Comparison of ENCODE assay signal across 8 cellular contexts in the genomic region with DNA sequence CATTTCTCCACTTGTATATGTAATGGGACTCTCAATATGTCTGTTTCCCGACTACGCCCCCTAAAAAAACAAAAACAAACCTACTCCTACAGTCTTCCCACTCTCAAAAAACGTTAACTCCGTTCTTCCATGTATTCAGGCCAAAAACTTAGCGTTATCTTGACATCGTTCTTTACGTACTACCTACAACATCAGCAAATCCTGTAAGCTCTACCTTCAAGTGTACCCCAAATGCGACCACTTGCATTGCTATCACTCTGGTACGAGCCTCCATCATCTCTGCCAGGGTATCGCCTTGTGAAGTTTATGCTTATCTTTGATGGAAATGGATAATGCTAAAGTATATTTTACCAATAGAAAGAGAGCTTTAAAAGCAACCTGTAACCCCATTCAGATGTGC. TPM values are rescaled to one million over a fixed set of nuclear protein-coding genes. Genes with fewer than 3 reads are reported as not detected.
A peak's percentile ranks its signal among the peaks of the same experiment; 100 is the strongest.
DNase-seq lines count a peak whose midpoint lies in the region; ATAC-seq, FAIRE-seq and TF ChIP-seq lines count a peak whose summit lies in the region.

No MANE protein-coding gene starts in this region.

- ATAC-seq in right cardiac atrium (no peak), GM19035 (IDR thresholded peaks at IDR 0.05; ENCODE audit: unreplicated experiment) (no peak), HG03442 (IDR thresholded peaks at IDR 0.05; ENCODE audit: unreplicated experiment) (no peak)

- no peak for TF ChIP-seq POLR2A in GM12892 (IDR thresholded peaks at IDR 0.05; ENCODE audit: low read depth, low read length)

- H3K4me3 ChIP-seq in SJCRH30 (peak overlapping the region; percentile 74), right cardiac atrium (ENCODE audit: low read length) (peak overlapping the region; percentile 80), small intestine (ENCODE audit: low read depth in 1 of 2, low read length in 2 of 2) (peak overlapping the region; percentile 76)

- H3K27ac ChIP-seq in SJCRH30 (no peak overlapping the region; the same call in 1 of the 2 replicates), right cardiac atrium (ENCODE audit: low read length) (no peak overlapping the region), small intestine (ENCODE audit: low read depth in 1 of 2, low read length in 1 of 2) (peak overlapping the region in 1 of 2 donors; percentile 89)

- FAIRE-seq in GM12892 (lab: Jason Lieb, UNC) (peak; percentile 27), small intestine (lab: Jason Lieb, UNC) (no peak)

- H3K4me1 ChIP-seq in SJCRH30 (peaks cover 11% of the 10 kb centered on the region), right cardiac atrium (ENCODE audit: control insufficient read depth, insufficient read depth, low read length) (no peaks in the 10 kb centered on the region), small intestine (ENCODE audit: control insufficient read depth in 2 of 2, insufficient read depth in 1 of 2, low read depth in 1 of 2, low read length in 1 of 2) (peaks cover 0 to 11% of the 10 kb centered on the region in 2 donors)

- peaks cover 4% of the 10 kb centered on the region for H3K36me3 ChIP-seq in SJCRH30
- H3K36me3 ChIP-seq in small intestine (ENCODE audit: control insufficient read depth in 2 of 2, insufficient read depth in 2 of 2, low read length in 2 of 2): peaks cover 2% of the 10 kb centered on the region in 2 donors

- intact Hi-C loops in right cardiac atrium (cut with DNase I): no loop called here

- DNase-seq in GM12892 (ENCODE audit: insufficient read length) (no peak), SJCRH30 (no peak), right cardiac atrium (no peak), small intestine (no peak), NCI-H2196 treated with DMSO at 0.1 percent for 48 hours (lab: John Stamatoyannopoulos, UW; ENCODE audit: unreplicated experiment) (no peak)
- DNase-seq in activated T-cell treated with anti-CD3 and anti-CD28 coated beads, Interleukin-2, amount 50 U/mL, for 1 hour: no peak

- H3K9me3 ChIP-seq in SJCRH30 (replicated peaks) (no peaks in the 10 kb centered on the region), right cardiac atrium (ENCODE audit: control insufficient read depth, low read length) (no peaks in the 10 kb centered on the region), small intestine (ENCODE audit: control insufficient read depth, low read depth) (no peaks in the 10 kb centered on the region)

- no peaks in the 10 kb centered on the region for H3K27me3 ChIP-seq in SJCRH30
- H3K27me3 ChIP-seq in right cardiac atrium (ENCODE audit: control insufficient read depth, insufficient read depth): no peaks in the 10 kb centered on the region
- no peaks in the 10 kb centered on the region for H3K27me3 ChIP-seq in small intestine (ENCODE audit: control insufficient read depth in 2 of 2, insufficient read depth in 2 of 2, low read length in 2 of 2)

- 2% methylated on average over 10 of the region's 10 CpGs for WGBS in right cardiac atrium
- WGBS in small intestine, 3 donors: 1 to 3% (median 2%) methylated on average over 10 of the region's 10 CpGs

RNA-seq across cellular contexts. Expression of gene GPATCH11, which starts 0.5 kb away (rescaled TPM):
- polyA plus RNA-seq in GM12892 (2012; ENCODE audit: missing spikeins): 16.6 TPM
- total RNA-seq in SJCRH30 (2014; rRNA removed; shearing (Covaris generic)): 19.8 and 22.2 TPM in 2 replicates
- total RNA-seq in right cardiac atrium: 1 to 10 TPM; 5.1 to 8.6 (median 6.9) TPM
- polyA plus RNA-seq in right cardiac atrium (4.1 TPM), small intestine (1 to 10 TPM; 3.1 to 6.0 (median 5.7) TPM)

RNA-seq across cellular contexts. Expression of gene HEATR5B, which starts 0.6 kb away (rescaled TPM):
- 10.3 TPM for polyA plus RNA-seq in GM12892 (2012; ENCODE audit: missing spikeins)
- 18.8 and 23.9 TPM in 2 replicates for total RNA-seq in SJCRH30 (2014; rRNA removed; shearing (Covaris generic))
- 10 to 100 TPM; 14.6 to 19.2 (median 16.4) TPM for total RNA-seq in right cardiac atrium
- polyA plus RNA-seq in right cardiac atrium (9.1 TPM), small intestine (10 to 100 TPM in 1 of 3 donors, 1 to 10 TPM in 2; 6.2 to 13.0 (median 8.1) TPM)
